ENCODE assay signal across 8 cellular contexts in genomic region chr6:41705996-41706835, GRCh38. TPM values are rescaled to one million over a fixed set of nuclear protein-coding genes. Genes with fewer than 3 reads are reported as not detected.
DNase-seq lines count a peak whose midpoint lies in the region; ATAC-seq, FAIRE-seq and TF ChIP-seq lines count a peak whose summit lies in the region.

No MANE protein-coding gene starts in this region.

- H3K27ac ChIP-seq in right atrium auricular region: peak overlapping the region; percentile 83 to 87
- peak overlapping the region; percentile 94 to 98 (median 96) for H3K27ac ChIP-seq in gastrocnemius medialis

- in situ Hi-C loops in SK-MEL-5 (cut with HindIII; ENCODE audit: low pct_unique_long_range_greater_than_20kb, low sequenced_read_pairs): no loop called here
- in situ Hi-C loops in gastrocnemius medialis (cut with MboI; ENCODE audit: low sequenced_read_pairs in 4 of 4): no loop called here

- H3K9me3 ChIP-seq in right atrium auricular region (no peaks in the 10 kb centered on the region), gastrocnemius medialis (no peaks in the 10 kb centered on the region)

- H3K4me1 ChIP-seq in right atrium auricular region (peaks cover 0 to 77% of the 10 kb centered on the region in 2 donors), gastrocnemius medialis (peaks cover 90 to 93% of the 10 kb centered on the region in 2 donors)

- peak; percentile 58 for TF ChIP-seq CTCF in D721Med (IDR thresholded peaks at IDR 0.05; ENCODE audit: insufficient read depth, missing control alignments)
- peak; percentile 48 to 82 for TF ChIP-seq CTCF in right atrium auricular region (IDR thresholded peaks at IDR 0.05)
- TF ChIP-seq CTCF in gastrocnemius medialis (IDR thresholded peaks at IDR 0.05 in 4 of 5, conservative IDR thresholded peaks at IDR 0.05 in 1 of 5): peak; percentile 89 to 98 (median 94)

- peak; percentile 54 to 70 for TF ChIP-seq POLR2A in gastrocnemius medialis (IDR thresholded peaks at IDR 0.05)

- intact Hi-C loops in gastrocnemius medialis (cut with DNase I; ENCODE audit: low total_unique reads): loop anchor here (1.0 to 10.0 kb wide), 3 partner anchors 27 to 254 kb away; partner anchors contain the start of genes PRICKLE4 and TOMM6

- no peaks in the 10 kb centered on the region for H3K27me3 ChIP-seq in right atrium auricular region
- no peaks in the 10 kb centered on the region for H3K27me3 ChIP-seq in gastrocnemius medialis

- H3K36me3 ChIP-seq in right atrium auricular region (no peaks in the 10 kb centered on the region), gastrocnemius medialis (no peaks in the 10 kb centered on the region)

- ATAC-seq in GM19452 (IDR thresholded peaks at IDR 0.05; ENCODE audit: unreplicated experiment) (peak; percentile 63), HG03469 (IDR thresholded peaks at IDR 0.05; ENCODE audit: unreplicated experiment) (peak; percentile 32), gastrocnemius medialis (peak; percentile 79 to 83)

- FAIRE-seq in D721Med (lab: Jason Lieb, UNC): no peak

- no peak overlapping the region for H3K4me3 ChIP-seq in right atrium auricular region
- peak overlapping the region in 3 of 4 donors; percentile 13 to 30 (median 28) for H3K4me3 ChIP-seq in gastrocnemius medialis

- DNase-seq in D721Med (ENCODE audit: insufficient read length, low spot score): peak; percentile 70
- DNase-seq in SK-MEL-5 (ENCODE audit: low read depth, low spot score): peak; percentile 69
- peak; percentile 67 for DNase-seq in amniotic epithelial cell (ENCODE audit: low read depth)
- DNase-seq in right atrium auricular region (ENCODE audit: low spot score): peak; percentile 82
- peak; percentile 88 to 93 for DNase-seq in gastrocnemius medialis
- DNase-seq in NCI-H128 (lab: John Stamatoyannopoulos, UW; ENCODE audit: unreplicated experiment): no peak

RNA-seq across cellular contexts. Expression of gene TFEB, which starts 29.2 kb away (rescaled TPM):
- 1.9 and 3.7 TPM in 2 replicates for total RNA-seq in SK-MEL-5 (2014; rRNA removed; shearing (Covaris generic))
- 2.9 and 3.4 TPM in 2 replicates for polyA plus RNA-seq in SK-MEL-5 (2015; cell fraction: cytosol; rRNA removed)
- polyA plus RNA-seq in SK-MEL-5 (2015; cell fraction: nucleus; rRNA removed): 3.5 and 12.5 TPM in 2 replicates
- total RNA-seq in right atrium auricular region: 10 to 100 TPM; 31.5 to 35.8 TPM
- 100 to 1,000 TPM in 2 of 4 donors, 10 to 100 TPM in 2; 82.8 to 121 (median 93.3) TPM for total RNA-seq in gastrocnemius medialis

RNA-seq across cellular contexts. Expression of gene PGC, which starts 41.0 kb away (rescaled TPM):
- not detected in 2 replicates for total RNA-seq in SK-MEL-5 (2014; rRNA removed; shearing (Covaris generic))
- 0.13 TPM in 1 of 2 replicates, not detected in the other for polyA plus RNA-seq in SK-MEL-5 (2015; cell fraction: cytosol; rRNA removed)
- not detected in 2 replicates for polyA plus RNA-seq in SK-MEL-5 (2015; cell fraction: nucleus; rRNA removed)
- total RNA-seq in right atrium auricular region: not detected
- total RNA-seq in gastrocnemius medialis: not detected

Comparison
In these comparisons a context has a peak if more than half of its experiments do, and no peak if none do; other contexts are left out.
1. H3K4me3 ChIP-seq: peak in gastrocnemius medialis (3 of 4); none in right atrium auricular region (0 of 2).
2. Peak in every context shown above with its lines, with median percentiles within 50 percentile points of each other: CTCF ChIP-seq and ATAC-seq.